ENCODE assay signal across 8 cellular contexts in genomic region chr6:41546866-41547798, GRCh38. TPM values are rescaled to one million over a fixed set of nuclear protein-coding genes. Genes with fewer than 3 reads are reported as not detected.
DNase-seq lines count a peak whose midpoint lies in the region; ATAC-seq and TF ChIP-seq lines count a peak whose summit lies in the region.

No MANE protein-coding gene starts in this region.

- H3K4me3 ChIP-seq in testis = peak overlapping the region; percentile 73 to 74

- H3K4me1 ChIP-seq in testis = peaks cover 21% of the 10 kb centered on the region

- ATAC-seq in GM19043 (IDR thresholded peaks at IDR 0.05; ENCODE audit: low read depth, unreplicated experiment) (peak; percentile 13), HG03432 (IDR thresholded peaks at IDR 0.05; ENCODE audit: unreplicated experiment) (peak; percentile 20)

- no peak for TF ChIP-seq CTCF in C4-2B (conservative IDR thresholded peaks at IDR 0.05)
- no peak for TF ChIP-seq CTCF in testis (IDR thresholded peaks at IDR 0.05)

- 0 to 1% methylated on average over 5 to 58 of the region's 82 CpGs for WGBS in testis, 2 donors

- H3K9me3 ChIP-seq in testis = no peaks in the 10 kb centered on the region

- intact Hi-C loops in testis (cut with DNase I; ENCODE audit: low total_unique reads) = no loop called here

- H3K4me3 Mint-ChIP-seq in T-helper 2 cell treated with Interferon-gamma antibody and Interleukin-4, amounts not matched to agents 5 μg/mL and 100 μg/mL, for 36 hours = peak overlapping the region; percentile 88

- TF ChIP-seq POLR2A in testis (IDR thresholded peaks at IDR 0.05) = no peak

- peaks cover 69% of the 10 kb centered on the region for H3K27me3 Mint-ChIP-seq in T-helper 2 cell treated with Interferon-gamma antibody and Interleukin-4, amounts not matched to agents 5 μg/mL and 100 μg/mL, for 36 hours (ENCODE audit: low read depth)

- H3K4me1 Mint-ChIP-seq in T-helper 2 cell treated with Interferon-gamma antibody and Interleukin-4, amounts not matched to agents 5 μg/mL and 100 μg/mL, for 36 hours (ENCODE audit: low read depth) = peaks cover 14% of the 10 kb centered on the region

- no peak for DNase-seq in T-helper 2 cell treated with Interferon-gamma antibody and Interleukin-4, amounts not matched to agents 5 μg/mL and 100 μg/mL, for 36 hours (ENCODE audit: low spot score)
- DNase-seq in ecto neural progenitor cell (ENCODE audit: low spot score) = peak; percentile 66
- peak; percentile 59 for DNase-seq in lung microvascular endothelial cell (ENCODE audit: low read depth in 2 of 2)
- DNase-seq in testis = peak; percentile 32
- no peak for DNase-seq in NCI-H1436 treated with DMSO at 0.1 percent for 48 hours (lab: John Stamatoyannopoulos, UW)

- H3K27ac ChIP-seq in C4-2B (peak overlapping the region; percentile 92), testis (peak overlapping the region in 1 of 2 donors; percentile 79)

- H3K27ac Mint-ChIP-seq in T-helper 2 cell treated with Interferon-gamma antibody and Interleukin-4, amounts not matched to agents 5 μg/mL and 100 μg/mL, for 36 hours = peak overlapping the region; percentile 52

- no peaks in the 10 kb centered on the region for H3K9me3 Mint-ChIP-seq in T-helper 2 cell treated with Interferon-gamma antibody and Interleukin-4, amounts not matched to agents 5 μg/mL and 100 μg/mL, for 36 hours

- peaks cover 5% of the 10 kb centered on the region for H3K36me3 Mint-ChIP-seq in T-helper 2 cell treated with Interferon-gamma antibody and Interleukin-4, amounts not matched to agents 5 μg/mL and 100 μg/mL, for 36 hours (ENCODE audit: low read depth)

- H3K36me3 ChIP-seq in testis (ENCODE audit: low read depth, missing control alignments) = no peaks in the 10 kb centered on the region

- H3K27me3 ChIP-seq in testis = no peaks in the 10 kb centered on the region

RNA-seq across cellular contexts. Expression of gene FOXP4, which starts 1.0 kb away (rescaled TPM):
- total RNA-seq in lung microvascular endothelial cell (3.3 and 4.6 TPM in 2 replicates), testis (10 to 100 TPM; 39.7 to 50.2 TPM)
- 38.0 TPM for polyA plus RNA-seq in testis (ENCODE audit: insufficient read depth, low read depth, low replicate concordance)

Comparison
In these comparisons a context has a peak if more than half of its experiments do, and no peak if none do; other contexts are left out.
1. DNase-seq: peak in ecto neural progenitor cell (single experiment), lung microvascular endothelial cell (2 of 2) and testis (single experiment); none in T-helper 2 cell treated with Interferon-gamma antibody and Interleukin-4, amounts not matched to agents 5 μg/mL and 100 μg/mL, for 36 hours (single experiment) and NCI-H1436 treated with DMSO at 0.1 percent for 48 hours (single experiment).